11 cellular contexts compared by ENCODE assay signal in the genomic region with DNA sequence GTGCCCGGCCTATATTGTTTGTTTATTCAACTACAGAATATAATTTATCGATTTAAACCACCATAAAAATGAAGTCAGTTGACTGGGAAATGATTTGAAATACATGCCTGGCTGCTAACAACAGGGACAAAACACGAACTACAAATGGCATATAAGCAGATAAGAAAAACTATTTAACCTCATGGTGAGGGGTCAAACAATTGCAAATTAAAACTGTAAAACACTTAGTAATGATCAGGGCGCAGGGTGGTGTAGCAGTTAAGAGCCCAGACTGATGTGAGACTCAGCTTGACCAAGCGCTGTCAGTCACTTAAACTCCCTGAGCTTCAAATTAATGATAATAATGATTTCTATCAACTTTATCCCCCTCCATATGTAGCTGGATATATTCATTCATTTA. TPM values are rescaled to one million over a fixed set of nuclear protein-coding genes. Genes with fewer than 3 reads are reported as not detected.
DNase-seq lines count a peak whose midpoint lies in the region; ATAC-seq and TF ChIP-seq lines count a peak whose summit lies in the region.
"Had no signal": no experiment of that assay in that cellular context is flagged by ENCODE, and none has a peak within 500 bp of the region (broad histone marks: within the 10 kb centered on the region; RNA-seq: fewer than 3 reads in every experiment).

No MANE protein-coding gene starts in this region.

- peak overlapping the region; percentile 84 for H3K4me3 Mint-ChIP-seq in activated naive CD4-positive, alpha-beta T cell treated with anti-CD3 and anti-CD28 coated beads, Interleukin-2, amount 50 U/mL, for 24 hours
- H3K4me3 Mint-ChIP-seq in activated T-helper 1 cell treated with anti-CD3 and anti-CD28 coated beads, Interleukin-12 subunit alpha, Interleukin-12 subunit beta, Interleukin-2, Interleukin-4 antibody, amounts not matched to agents 30 ng/mL and 10 ng/mL and 1 ng/mL, durations not matched to agents 14 hours and 24 hours and 36 hours, result peak overlapping the region; percentile 78

- peak overlapping the region; percentile 93 for H3K27ac Mint-ChIP-seq in activated naive CD4-positive, alpha-beta T cell treated with anti-CD3 and anti-CD28 coated beads, Interleukin-2, amount 50 U/mL, for 24 hours
- peak overlapping the region; percentile 96 for H3K27ac Mint-ChIP-seq in activated T-helper 1 cell treated with anti-CD3 and anti-CD28 coated beads, Interleukin-12 subunit alpha, Interleukin-12 subunit beta, Interleukin-2, Interleukin-4 antibody, amounts not matched to agents 30 ng/mL and 10 ng/mL and 1 ng/mL, durations not matched to agents 14 hours and 24 hours and 36 hours

- H3K4me3 ChIP-seq in left lung (no peak overlapping the region), upper lobe of left lung (no peak overlapping the region), foreskin fibroblast (ENCODE audit: low read depth in 1 of 2, low read length in 2 of 2) (no peak overlapping the region), aorta (ENCODE audit: low read length in 2 of 2) (no peak overlapping the region)
- H3K4me3 ChIP-seq: lung had no signal

- H3K27me3 ChIP-seq in left lung (no peaks in the 10 kb centered on the region), upper lobe of left lung (no peaks in the 10 kb centered on the region), aorta (ENCODE audit: control insufficient read depth in 1 of 2, insufficient read depth in 2 of 2, low read length in 1 of 2) (no peaks in the 10 kb centered on the region)

- no peak for ATAC-seq in left lung
- no peak for ATAC-seq in upper lobe of left lung (ENCODE audit: low FRiP score in 2 of 2)
- no peak for ATAC-seq in HG02759 (IDR thresholded peaks at IDR 0.05; ENCODE audit: unreplicated experiment)
- no peak for ATAC-seq in aorta (ENCODE audit: low FRiP score)
- ATAC-seq: sciatic nerve had no signal

- H3K9me3 ChIP-seq in left lung (no peaks in the 10 kb centered on the region), upper lobe of left lung (no peaks in the 10 kb centered on the region), aorta (ENCODE audit: control insufficient read depth, low read length) (no peaks in the 10 kb centered on the region)

- WGBS in upper lobe of left lung, 2 donors, result 83 to 90% methylated on average over 5 of the region's 5 CpGs
- WGBS in aorta, 2 donors, result 71% methylated on average over 5 of the region's 5 CpGs

- H3K27ac ChIP-seq in left lung (peak overlapping the region; percentile 40 to 84), upper lobe of left lung (peak overlapping the region in 3 of 4 donors; percentile 68 to 78 (median 72)), aorta (ENCODE audit: low read depth in 1 of 2, low read length in 2 of 2) (no peak overlapping the region)

- H3K4me1 ChIP-seq in left lung (peaks cover 18 to 54% of the 10 kb centered on the region in 2 donors), upper lobe of left lung (peaks cover 17 to 47% (median 24%) of the 10 kb centered on the region in 4 donors), aorta (ENCODE audit: control insufficient read depth in 1 of 2, insufficient read depth in 2 of 2, low read length in 2 of 2) (peaks cover 4 to 7% of the 10 kb centered on the region in 2 donors)

- TF ChIP-seq CTCF in left lung (IDR thresholded peaks at IDR 0.05) (no peak), upper lobe of left lung (IDR thresholded peaks at IDR 0.05) (no peak), foreskin fibroblast (IDR thresholded peaks at IDR 0.05; ENCODE audit: low read depth, low read length) (no peak)

- intact Hi-C loops in activated T-helper 1 cell treated with anti-CD3 and anti-CD28 coated beads, Interleukin-12 subunit alpha, Interleukin-12 subunit beta, Interleukin-2, Interleukin-4 antibody, amounts not matched to agents 30 ng/mL and 10 ng/mL and 1 ng/mL, durations not matched to agents 14 hours and 24 hours and 36 hours (cut with micrococcal nuclease), result loop anchor here (5.0 to 10.0 kb wide), 2 partner anchors 187 to 970 kb away; partner anchors contain the start of genes CCT7 and PRADC1
- intact Hi-C loops in left lung (cut with DNase I) (no loop called here), aorta (cut with DNase I) (no loop called here)

- H3K27me3 Mint-ChIP-seq in activated naive CD4-positive, alpha-beta T cell treated with anti-CD3 and anti-CD28 coated beads, Interleukin-2, amount 50 U/mL, for 24 hours, result no peaks in the 10 kb centered on the region
- H3K27me3 Mint-ChIP-seq in activated T-helper 1 cell treated with anti-CD3 and anti-CD28 coated beads, Interleukin-12 subunit alpha, Interleukin-12 subunit beta, Interleukin-2, Interleukin-4 antibody, amounts not matched to agents 30 ng/mL and 10 ng/mL and 1 ng/mL, durations not matched to agents 14 hours and 24 hours and 36 hours (ENCODE audit: insufficient read depth), result no peaks in the 10 kb centered on the region

- no peak for TF ChIP-seq EP300 in upper lobe of left lung (IDR thresholded peaks at IDR 0.05)

- peaks cover 0 to 49% of the 10 kb centered on the region in 2 donors for H3K36me3 ChIP-seq in left lung
- H3K36me3 ChIP-seq in upper lobe of left lung, result peaks cover 2 to 34% (median 17%) of the 10 kb centered on the region in 4 donors
- H3K36me3 ChIP-seq in aorta (ENCODE audit: control insufficient read depth in 1 of 2, insufficient read depth in 2 of 2, low read length in 1 of 2), result peaks cover 0 to 2% of the 10 kb centered on the region in 2 donors

- TF ChIP-seq POLR2A in upper lobe of left lung (IDR thresholded peaks at IDR 0.05), result no peak

- H3K4me1 Mint-ChIP-seq in activated naive CD4-positive, alpha-beta T cell treated with anti-CD3 and anti-CD28 coated beads, Interleukin-2, amount 50 U/mL, for 24 hours, result peaks cover 67% of the 10 kb centered on the region
- H3K4me1 Mint-ChIP-seq in activated T-helper 1 cell treated with anti-CD3 and anti-CD28 coated beads, Interleukin-12 subunit alpha, Interleukin-12 subunit beta, Interleukin-2, Interleukin-4 antibody, amounts not matched to agents 30 ng/mL and 10 ng/mL and 1 ng/mL, durations not matched to agents 14 hours and 24 hours and 36 hours (ENCODE audit: low read depth), result peaks cover 83% of the 10 kb centered on the region

- peaks cover 45% of the 10 kb centered on the region for H3K36me3 Mint-ChIP-seq in activated naive CD4-positive, alpha-beta T cell treated with anti-CD3 and anti-CD28 coated beads, Interleukin-2, amount 50 U/mL, for 24 hours
- H3K36me3 Mint-ChIP-seq in activated T-helper 1 cell treated with anti-CD3 and anti-CD28 coated beads, Interleukin-12 subunit alpha, Interleukin-12 subunit beta, Interleukin-2, Interleukin-4 antibody, amounts not matched to agents 30 ng/mL and 10 ng/mL and 1 ng/mL, durations not matched to agents 14 hours and 24 hours and 36 hours (ENCODE audit: low read depth), result peaks cover 74% of the 10 kb centered on the region

- no peak for DNase-seq in activated naive CD4-positive, alpha-beta T cell treated with anti-CD3 and anti-CD28 coated beads, Interleukin-2, amount 50 U/mL, for 16 hours
- DNase-seq in activated T-helper 1 cell treated with anti-CD3 and anti-CD28 coated beads, Interleukin-12 subunit alpha, Interleukin-12 subunit beta, Interleukin-2, Interleukin-4 antibody, amounts not matched to agents 30 ng/mL and 10 ng/mL and 1 ng/mL, durations not matched to agents 14 hours and 24 hours and 36 hours (ENCODE audit: low spot score), result no peak
- DNase-seq in left lung (no peak), upper lobe of left lung (no peak), foreskin fibroblast (no peak), aorta (no peak)
- DNase-seq: SHP77 had no signal

- no peaks in the 10 kb centered on the region for H3K9me3 Mint-ChIP-seq in activated naive CD4-positive, alpha-beta T cell treated with anti-CD3 and anti-CD28 coated beads, Interleukin-2, amount 50 U/mL, for 24 hours
- no peaks in the 10 kb centered on the region for H3K9me3 Mint-ChIP-seq in activated T-helper 1 cell treated with anti-CD3 and anti-CD28 coated beads, Interleukin-12 subunit alpha, Interleukin-12 subunit beta, Interleukin-2, Interleukin-4 antibody, amounts not matched to agents 30 ng/mL and 10 ng/mL and 1 ng/mL, durations not matched to agents 14 hours and 24 hours and 36 hours

RNA-seq across cellular contexts. Expression of gene MTHFD2, which starts 6.7 kb away (rescaled TPM):
- 437 and 457 TPM in 2 replicates for total RNA-seq in activated T-helper 1 cell treated with anti-CD3 and anti-CD28 coated beads, Interleukin-12 subunit alpha, Interleukin-12 subunit beta, Interleukin-2, Interleukin-4 antibody, amounts not matched to agents 30 ng/mL and 10 ng/mL and 1 ng/mL, durations not matched to agents 14 hours and 24 hours and 36 hours
- 10 to 100 TPM; 44.6 to 81.2 TPM for total RNA-seq in left lung
- total RNA-seq in upper lobe of left lung, result 10 to 100 TPM in 5 of 6 donors, 1 to 10 TPM in 1; 8.4 to 68.1 (median 34.5) TPM
- 100 to 1,000 TPM in 1 of 2 donors, 10 to 100 TPM in 1; 55.7 to 119 TPM for total RNA-seq in aorta
- polyA plus RNA-seq in aorta, result 100 to 1,000 TPM; 135 to 180 TPM

RNA-seq across cellular contexts. Expression of gene MOB1A, which starts 26.4 kb away (rescaled TPM):
- 207 and 221 TPM in 2 replicates for total RNA-seq in activated T-helper 1 cell treated with anti-CD3 and anti-CD28 coated beads, Interleukin-12 subunit alpha, Interleukin-12 subunit beta, Interleukin-2, Interleukin-4 antibody, amounts not matched to agents 30 ng/mL and 10 ng/mL and 1 ng/mL, durations not matched to agents 14 hours and 24 hours and 36 hours
- total RNA-seq in left lung (100 to 1,000 TPM; 120 to 154 TPM), upper lobe of left lung (100 to 1,000 TPM in 2 of 6 donors, 10 to 100 TPM in 4; 23.1 to 143 (median 94.5) TPM), aorta (100 to 1,000 TPM; 101 to 105 TPM)
- 10 to 100 TPM; 35.7 to 51.3 TPM for polyA plus RNA-seq in aorta

RNA-seq across cellular contexts. Expression of gene BOLA3, which starts 57.4 kb away (rescaled TPM):
- total RNA-seq in activated T-helper 1 cell treated with anti-CD3 and anti-CD28 coated beads, Interleukin-12 subunit alpha, Interleukin-12 subunit beta, Interleukin-2, Interleukin-4 antibody, amounts not matched to agents 30 ng/mL and 10 ng/mL and 1 ng/mL, durations not matched to agents 14 hours and 24 hours and 36 hours, result 94.2 and 98.2 TPM in 2 replicates
- total RNA-seq in left lung (10 to 100 TPM; 34.7 to 39.6 TPM), upper lobe of left lung (10 to 100 TPM; 19.2 to 37.7 (median 24.3) TPM), aorta (10 to 100 TPM; 13.6 to 15.3 TPM)
- 10 to 100 TPM; 44.7 to 85.1 TPM for polyA plus RNA-seq in aorta

Comparison
In these comparisons a context has a peak if more than half of its experiments do, and no peak if none do; other contexts are left out.
1. H3K27ac ChIP-seq: peak in left lung (2 of 2) and upper lobe of left lung (3 of 4); none in aorta (0 of 2).